1 cellular context compared by ENCODE assay signal in genomic region chr22:26590525-26590858, GRCh38.
A peak's percentile ranks its signal among the peaks of the same experiment; 100 is the strongest.
TF ChIP-seq lines count a peak whose summit lies in the region.

No MANE protein-coding gene starts in this region.

TF ChIP-seq in K562, 482 proteins besides CTCF, POLR2A, EP300 and RAD21:
- no peak for TF ChIP-seq ZNF57 (CRISPR knock-in tag; IDR thresholded peaks at IDR 0.05)
- TF ChIP-seq SAP30 (IDR thresholded peaks at IDR 0.05; ENCODE audit: borderline replicate concordance, insufficient read depth, low read depth, low read length, poor library complexity, severe bottlenecking) = peak; percentile 30
- TF ChIP-seq HNRNPH1 (optimal IDR thresholded peaks at IDR 0.05; ENCODE audit: low read depth, low read length) = no peak
- 0 out of 2 replicates have a peak, but pooled peaks have one; percentile 33 for TF ChIP-seq CEBPB (tag; IDR thresholded peaks at IDR 0.05)
- TF ChIP-seq PCBP1 (IDR thresholded peaks at IDR 0.05; ENCODE audit: low read depth, low read length, poor library complexity, severe bottlenecking) = no peak
- TF ChIP-seq SFPQ (IDR thresholded peaks at IDR 0.05; ENCODE audit: low read depth, low read length) = no peak
- TF ChIP-seq CEBPG (CRISPR knock-in tag; IDR thresholded peaks at IDR 0.05) = no peak
- TF ChIP-seq CEBPG (tag; conservative IDR thresholded peaks at IDR 0.05 in 1 of 2, IDR thresholded peaks at IDR 0.05 in 1 of 2) = 0 out of 4 replicates have a peak, but pooled peaks of 1 of the 2 experiments have one; percentile 7
